ENCODE assay signal across 31 cellular contexts in the genomic region with DNA sequence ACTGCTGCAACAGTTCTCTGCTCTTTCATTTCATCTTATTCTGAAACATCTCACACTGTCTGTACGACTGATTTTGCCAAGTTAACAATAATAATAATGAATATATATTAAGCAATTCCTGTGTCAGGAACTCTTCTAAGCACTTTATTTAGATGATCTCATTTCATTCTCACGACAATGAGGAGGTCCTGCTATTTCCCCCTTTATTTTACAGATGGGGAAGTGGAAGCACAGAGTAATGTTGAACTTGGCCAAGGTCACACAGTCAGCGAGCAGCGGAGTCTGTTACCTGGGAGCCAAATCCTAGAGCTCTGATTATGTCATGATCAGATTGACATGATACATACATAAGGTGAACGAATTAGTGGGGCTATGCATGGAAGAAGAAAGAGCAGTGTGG. TPM values are rescaled to one million over a fixed set of nuclear protein-coding genes. Genes with fewer than 3 reads are reported as not detected.
"Had no signal": no experiment of that assay in that cellular context is flagged by ENCODE, and none has a peak within 500 bp of the region (broad histone marks: within the 10 kb centered on the region; RNA-seq: fewer than 3 reads in every experiment).

No MANE protein-coding gene starts in this region.

- H3K4me3 Mint-ChIP-seq: activated CD8-positive, alpha-beta T cell treated with anti-CD3 and anti-CD28 coated beads for 36 hours; activated naive CD4-positive, alpha-beta T cell treated with anti-CD3 and anti-CD28 coated beads, Interleukin-2, amount 10 ng/mL, durations not matched to agents 7 days and 5 days; activated naive CD8-positive, alpha-beta T cell treated with anti-CD3 and anti-CD28 coated beads for 36 hours; activated T-cell treated with anti-CD3 and anti-CD28 coated beads, Interleukin-2, amount 50 U/mL, for 72 hours had no signal

- H3K27ac ChIP-seq: brain microvascular endothelial cell, cardiac muscle cell, SJCRH30, WERI-Rb-1 had no signal

- H3K4me3 ChIP-seq: cardiac muscle cell, K562, SJCRH30 had no signal

- H3K36me3 Mint-ChIP-seq: activated naive CD4-positive, alpha-beta T cell treated with anti-CD3 and anti-CD28 coated beads, Interleukin-2, amount 10 ng/mL, durations not matched to agents 7 days and 5 days; activated naive CD8-positive, alpha-beta T cell treated with anti-CD3 and anti-CD28 coated beads for 36 hours had no signal

- H3K36me3 ChIP-seq: brain microvascular endothelial cell, cardiac muscle cell, SJCRH30, WERI-Rb-1 had no signal

- H3K27me3 ChIP-seq: brain microvascular endothelial cell, cardiac muscle cell, SJCRH30 had no signal

- H3K4me1 ChIP-seq: SJCRH30 had no signal

- H3K4me1 Mint-ChIP-seq: activated naive CD4-positive, alpha-beta T cell treated with anti-CD3 and anti-CD28 coated beads, Interleukin-2, amount 10 ng/mL, durations not matched to agents 7 days and 5 days had no signal

- ATAC-seq: activated CD4-positive, CD25-positive, alpha-beta regulatory T cell treated with anti-CD3 and anti-CD28 coated beads, Interleukin-2, amount 50 U/mL, for 24 hours; activated CD8-positive, alpha-beta T cell treated with anti-CD3 and anti-CD28 coated beads for 36 hours; activated T-cell treated with anti-CD3 and anti-CD28 coated beads, Interleukin-2, amount 50 U/mL, for 72 hours; K562; Panc1 had no signal

- H3K27ac Mint-ChIP-seq: activated CD8-positive, alpha-beta T cell treated with anti-CD3 and anti-CD28 coated beads for 36 hours; activated naive CD4-positive, alpha-beta T cell treated with anti-CD3 and anti-CD28 coated beads, Interleukin-2, amount 10 ng/mL, durations not matched to agents 7 days and 5 days; activated naive CD8-positive, alpha-beta T cell treated with anti-CD3 and anti-CD28 coated beads for 36 hours; activated T-cell treated with anti-CD3 and anti-CD28 coated beads, Interleukin-2, amount 50 U/mL, for 72 hours; activated T-helper 2 cell treated with anti-CD3 and anti-CD28 coated beads, Interferon-gamma antibody, Interleukin-2, Interleukin-4, amounts not matched to agents 10 μg/mL and 5 μg/mL and 100 μg/mL, durations not matched to agents 14 hours and 24 hours and 36 hours had no signal

- H3K9me3 Mint-ChIP-seq: activated CD8-positive, alpha-beta T cell treated with anti-CD3 and anti-CD28 coated beads for 36 hours; activated naive CD4-positive, alpha-beta T cell treated with anti-CD3 and anti-CD28 coated beads, Interleukin-2, amount 10 ng/mL, durations not matched to agents 7 days and 5 days; activated naive CD8-positive, alpha-beta T cell treated with anti-CD3 and anti-CD28 coated beads for 36 hours; activated T-helper 2 cell treated with anti-CD3 and anti-CD28 coated beads, Interferon-gamma antibody, Interleukin-2, Interleukin-4, amounts not matched to agents 10 μg/mL and 5 μg/mL and 100 μg/mL, durations not matched to agents 14 hours and 24 hours and 36 hours had no signal

- H3K9me3 ChIP-seq: SJCRH30, SK-N-SH had no signal

- DNase-seq: activated CD4-positive, alpha-beta T cell treated with anti-CD3 and anti-CD28 coated beads for 4 hours; activated CD8-positive, alpha-beta memory T cell treated with anti-CD3 and anti-CD28 coated beads, Interleukin-2, amount 50 U/mL, for 4 hours; activated CD8-positive, alpha-beta T cell treated with anti-CD3 and anti-CD28 coated beads for 36 hours; activated gamma-delta T cell treated with Interleukin-2 at 50 U/mL for 16 hours; activated naive CD4-positive, alpha-beta T cell treated with anti-CD3 and anti-CD28 coated beads, Interleukin-2, amount 10 ng/mL, durations not matched to agents 7 days and 5 days; activated naive CD8-positive, alpha-beta T cell treated with anti-CD3 and anti-CD28 coated beads for 36 hours; activated T-cell treated with anti-CD3 and anti-CD28 coated beads, Interleukin-2, amount 50 U/mL, for 72 hours; brain microvascular endothelial cell; Karpas-422; MM.1S; NCI-H1092 treated with DMSO at 0.1 percent for 48 hours; NCI-H1436; NCI-H1694 treated with DMSO at 0.1 percent for 48 hours; NCI-H2029 treated with DMSO at 0.1 percent for 48 hours; NCI-H345; NCI-H510A; NCI-H69; NK-92 treated with Interleukin-12 subunit alpha and Interleukin-12 subunit beta, amount 100 ng/mL, for 24 hours; OCI-M1; Right ventricle myocardium superior; RPMI8226; SJCRH30; SK-N-SH; T-helper 1 cell; WERI-Rb-1 had no signal

RNA-seq across cellular contexts. Expression of gene MRC1, which starts 5.8 kb away (rescaled TPM):
- total RNA-seq: activated CD8-positive, alpha-beta T cell treated with anti-CD3 and anti-CD28 coated beads for 36 hours; activated T-helper 2 cell treated with anti-CD3 and anti-CD28 coated beads, Interferon-gamma antibody, Interleukin-2, Interleukin-4, amounts not matched to agents 10 μg/mL and 5 μg/mL and 100 μg/mL, durations not matched to agents 14 hours and 24 hours and 36 hours; SJCRH30; T-helper 2 cell treated with Interferon-gamma antibody and Interleukin-4, amounts not matched to agents 100 ng/mL and 5 ng/mL, for 36 hours had no signal
- polyA plus RNA-seq: SK-N-SH had no signal
